34 cellular contexts compared by ENCODE assay signal in the genomic region with DNA sequence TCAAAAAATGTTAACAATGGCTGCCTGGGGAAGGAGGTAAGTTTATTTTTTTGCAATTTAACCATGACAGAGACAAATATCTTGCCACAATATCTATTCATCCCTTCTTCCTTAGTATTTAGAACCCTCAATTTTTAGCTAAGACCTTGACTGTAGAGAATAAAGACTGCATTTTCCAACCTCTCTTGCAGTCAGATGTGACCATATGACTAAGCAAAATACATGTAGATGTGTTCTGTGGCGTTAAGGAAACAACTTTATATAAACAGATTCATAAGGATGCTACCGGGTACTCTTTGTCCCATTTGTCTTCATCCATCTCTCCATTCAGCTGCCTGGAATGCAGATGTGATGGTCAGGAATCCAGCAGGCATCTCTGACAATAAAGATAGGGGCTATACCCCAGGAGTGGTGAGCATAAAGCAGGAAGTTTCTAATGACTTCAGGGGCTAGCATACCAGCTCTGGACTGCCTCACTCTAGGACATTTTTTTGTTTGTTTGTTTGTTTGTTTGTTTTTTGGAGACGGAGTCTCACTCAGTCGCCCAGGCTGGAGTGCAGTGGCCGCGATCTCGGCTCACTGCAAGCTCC. TPM values are rescaled to one million over a fixed set of nuclear protein-coding genes. Genes with fewer than 3 reads are reported as not detected.
"Had no signal": no experiment of that assay in that cellular context is flagged by ENCODE, and none has a peak within 500 bp of the region (broad histone marks: within the 10 kb centered on the region; RNA-seq: fewer than 3 reads in every experiment).

No MANE protein-coding gene starts in this region.

- DNase-seq: activated CD4-positive, alpha-beta memory T cell treated with anti-CD3 and anti-CD28 coated beads, Interleukin-2, amount 10 ng/mL, durations not matched to agents 7 days and 5 days; activated CD4-positive, alpha-beta T cell treated with anti-CD3 and anti-CD28 coated beads for 1 hour; activated CD4-positive, alpha-beta T cell treated with anti-CD3 and anti-CD28 coated beads for 4 hours; activated CD4-positive, alpha-beta T cell treated with anti-CD3 and anti-CD28 coated beads, Interleukin-2, amount 10 ng/mL, durations not matched to agents 7 days and 5 days; activated CD4-positive, alpha-beta T cell treated with anti-CD3 and anti-CD28 coated beads, Interleukin-2, amount 50 U/mL, for 4 hours; activated CD8-positive, alpha-beta memory T cell treated with anti-CD3 and anti-CD28 coated beads, Interleukin-2, amount 50 U/mL, for 48 hours; activated gamma-delta T cell; activated naive CD4-positive, alpha-beta T cell; activated naive CD4-positive, alpha-beta T cell treated with anti-CD3 and anti-CD28 coated beads, Interleukin-2, amount 10 ng/mL, durations not matched to agents 7 days and 5 days; activated naive CD8-positive, alpha-beta T cell treated with anti-CD3 and anti-CD28 coated beads, Interleukin-2, amount 10 ng/mL, durations not matched to agents 7 days and 5 days; activated T-cell treated with anti-CD3 and anti-CD28 coated beads for 4 hours; activated T-cell treated with anti-CD3 and anti-CD28 coated beads, Interleukin-2, amount 50 U/mL, for 24 hours; activated T-cell treated with anti-CD3 and anti-CD28 coated beads, Interleukin-2, amount 50 U/mL, for 72 hours; central memory CD4-positive, alpha-beta T cell; cerebellar nuclear complex; colonic mucosa; effector CD8-positive, alpha-beta T cell; esophagus squamous epithelium; foreskin melanocyte; heart right ventricle; T-helper 2 cell had no signal

- H3K4me1 ChIP-seq: ascending aorta, breast epithelium, colonic mucosa, esophagus squamous epithelium, gastroesophageal sphincter, heart right ventricle had no signal

- H3K36me3 ChIP-seq: ascending aorta, breast epithelium, cardiac muscle cell, colonic mucosa, esophagus squamous epithelium, gastroesophageal sphincter, heart right ventricle had no signal

- H3K4me3 ChIP-seq: ascending aorta, breast epithelium, cardiac muscle cell, colonic mucosa, esophagus squamous epithelium, gastroesophageal sphincter, heart right ventricle had no signal

- ATAC-seq: activated naive CD4-positive, alpha-beta T cell treated with anti-CD3 and anti-CD28 coated beads, Interleukin-2, amount 50 U/mL, for 72 hours; activated T-cell treated with anti-CD3 and anti-CD28 coated beads, Interleukin-2, amount 50 U/mL, for 72 hours; gastroesophageal sphincter; heart right ventricle; WTC11 had no signal

- H3K27ac ChIP-seq: ascending aorta, breast epithelium, cardiac muscle cell, colonic mucosa, epithelial cell of prostate, esophagus squamous epithelium, gastroesophageal sphincter, heart right ventricle, VCaP had no signal

- H3K9me3 ChIP-seq: ascending aorta, breast epithelium, colonic mucosa, esophagus squamous epithelium, gastroesophageal sphincter, heart right ventricle had no signal

- FAIRE-seq: endometrium, endothelial cell of umbilical vein, TTC549 had no signal

RNA-seq across cellular contexts. Expression of gene LHFPL4, which starts 41.1 kb away (rescaled TPM):
- total RNA-seq: activated CD4-positive, alpha-beta T cell treated with anti-CD3 and anti-CD28 coated beads, Interleukin-2, amount 10 ng/mL, durations not matched to agents 7 days and 5 days; activated naive CD4-positive, alpha-beta T cell treated with anti-CD3 and anti-CD28 coated beads, Interleukin-2, amount 50 U/mL, for 72 hours; activated naive CD8-positive, alpha-beta T cell treated with anti-CD3 and anti-CD28 coated beads, Interleukin-2, amount 10 ng/mL, durations not matched to agents 7 days and 5 days; activated T-cell treated with anti-CD3 and anti-CD28 coated beads, Interleukin-2, amount 50 U/mL, for 72 hours; ascending aorta; breast epithelium; cardiac muscle cell; endothelial cell of umbilical vein; fibroblast of villous mesenchyme; glomerular endothelial cell; heart right ventricle had no signal
- polyA plus RNA-seq: endothelial cell of umbilical vein, heart right ventricle had no signal
